Comparison of ENCODE assay signal across 17 cellular contexts in the genomic region with DNA sequence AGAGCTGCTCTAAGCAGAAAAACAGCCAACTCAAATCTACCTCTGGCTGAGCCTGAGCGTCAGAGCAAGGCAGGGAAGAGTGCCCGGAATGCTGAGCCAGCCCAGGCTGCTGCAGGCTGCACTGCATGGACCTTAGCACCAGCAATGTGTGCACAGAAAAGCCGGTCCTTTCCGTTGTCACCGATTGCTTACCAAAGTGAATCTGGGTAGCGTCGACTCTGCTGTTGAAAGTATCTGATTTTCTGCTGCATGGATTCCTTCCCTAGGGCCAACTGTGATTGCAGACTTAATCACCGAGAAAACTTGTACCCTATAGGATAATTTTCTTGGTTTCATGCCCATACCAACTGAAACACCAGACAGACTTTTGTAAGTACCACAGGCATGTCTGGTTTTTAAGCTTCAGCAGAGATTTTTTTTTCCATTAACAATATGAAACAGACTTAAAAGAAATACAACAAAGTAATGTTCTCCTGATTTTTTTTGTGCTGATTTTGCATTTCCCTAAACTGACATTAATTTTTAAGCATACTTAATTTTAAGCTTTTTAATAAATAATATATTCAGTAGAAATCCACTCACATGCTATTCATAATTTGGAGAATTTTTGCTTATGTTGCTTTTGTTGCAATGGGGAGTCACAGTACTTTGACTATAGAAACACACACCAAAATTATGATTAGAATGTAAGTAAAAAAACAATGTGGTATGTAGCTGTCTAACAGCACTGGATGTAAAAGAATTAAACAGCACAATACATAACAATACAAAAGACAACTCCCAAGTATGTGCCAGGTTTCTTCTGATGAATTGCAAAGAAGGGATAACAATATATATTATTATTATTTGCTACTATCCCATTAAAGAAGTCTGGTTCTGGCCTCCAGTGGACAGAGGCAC.
DNase-seq lines count a peak whose midpoint lies in the region; ATAC-seq and TF ChIP-seq lines count a peak whose summit lies in the region.
"Had no signal": no experiment of that assay in that cellular context is flagged by ENCODE, and none has a peak within 500 bp of the region (broad histone marks: within the 10 kb centered on the region; RNA-seq: fewer than 3 reads in every experiment).

No MANE protein-coding gene starts in this region.

- no peak for TF ChIP-seq CTCF in Panc1 (IDR thresholded peaks at IDR 0.05)
- TF ChIP-seq CTCF in epithelial cell of esophagus (IDR thresholded peaks at IDR 0.05; ENCODE audit: insufficient read depth, low read depth, low read length, missing control alignments), result no peak
- TF ChIP-seq CTCF in natural killer cell (IDR thresholded peaks at IDR 0.05), result no peak

- DNase-seq in AG08396 (ENCODE audit: low spot score), result peak; percentile 63
- no peak for DNase-seq in Panc1 (ENCODE audit: low read depth, low spot score)
- peak; percentile 11 for DNase-seq in epithelial cell of esophagus (ENCODE audit: low read depth)
- peak; percentile 55 for DNase-seq in myocyte (ENCODE audit: low read depth)
- no peak for DNase-seq in NOMO-1 treated with dmso at 0.1 percent for 144 hours (lab: John Stamatoyannopoulos, UW; ENCODE audit: unreplicated experiment)
- no peak for DNase-seq in NCI-H774 (lab: John Stamatoyannopoulos, UW)
- DNase-seq in natural killer cell, result no peak
- DNase-seq: activated CD4-positive, alpha-beta T cell treated with anti-CD3 and anti-CD28 coated beads for 36 hours; foreskin melanocyte; left colon; NCI-H187 treated with DMSO at 0.1 percent for 48 hours; NK-92 treated with Interleukin-12 subunit alpha and Interleukin-12 subunit beta, amount 100 ng/mL, for 24 hours; stimulated activated naive CD4-positive, alpha-beta T cell had no signal

- H3K27me3 Mint-ChIP-seq in natural killer cell (ENCODE audit: low read depth in 2 of 2), result peaks cover 13 to 15% of the 10 kb centered on the region in 2 donors

- peaks cover 0 to 8% of the 10 kb centered on the region in 2 donors for H3K9me3 Mint-ChIP-seq in natural killer cell
- H3K9me3 Mint-ChIP-seq: activated T-helper 2 cell treated with anti-CD3 and anti-CD28 coated beads, Interferon-gamma antibody, Interleukin-2, Interleukin-4, amounts not matched to agents 10 μg/mL and 5 μg/mL and 100 μg/mL, durations not matched to agents 14 hours and 24 hours and 36 hours had no signal

- no peaks in the 10 kb centered on the region for H3K36me3 ChIP-seq in Panc1 (ENCODE audit: control insufficient read depth, insufficient read depth, low read length)
- H3K36me3 ChIP-seq: BLaER1 treated with 17β-estradiol and CSF1 and Interleukin-3, amounts not matched to agents 10 nM and 100 nM; HAP-1 had no signal

- POLR2A ChIA-PET in Panc1 (lab: Charles Lee), result no interaction called here

- no peaks in the 10 kb centered on the region for H3K27me3 ChIP-seq in Panc1 (ENCODE audit: control insufficient read depth, insufficient read depth, low read length)
- H3K27me3 ChIP-seq: BLaER1 treated with 17β-estradiol and CSF1 and Interleukin-3, amounts not matched to agents 10 nM and 100 nM had no signal

- H3K4me3 ChIP-seq in Panc1 (ENCODE audit: low read depth in 2 of 2, low read length in 2 of 2) (no peak overlapping the region), epithelial cell of esophagus (ENCODE audit: low read length) (no peak overlapping the region)
- H3K4me3 ChIP-seq: BLaER1 treated with 17β-estradiol and CSF1 and Interleukin-3, amounts not matched to agents 10 nM and 100 nM; HAP-1 had no signal

- peaks cover 20% of the 10 kb centered on the region for H3K36me3 Mint-ChIP-seq in natural killer cell

- H3K9me3 ChIP-seq in Panc1 (ENCODE audit: control insufficient read depth, insufficient read depth, low read depth, low read length), result no peaks in the 10 kb centered on the region
- H3K9me3 ChIP-seq: HAP-1 had no signal

- no peak overlapping the region for H3K4me3 Mint-ChIP-seq in natural killer cell
- H3K4me3 Mint-ChIP-seq: activated CD4-positive, alpha-beta T cell treated with anti-CD3 and anti-CD28 coated beads for 36 hours had no signal

- no peak overlapping the region for H3K27ac Mint-ChIP-seq in natural killer cell
- H3K27ac Mint-ChIP-seq: activated CD4-positive, alpha-beta T cell treated with anti-CD3 and anti-CD28 coated beads for 36 hours; activated T-helper 2 cell treated with anti-CD3 and anti-CD28 coated beads, Interferon-gamma antibody, Interleukin-2, Interleukin-4, amounts not matched to agents 10 μg/mL and 5 μg/mL and 100 μg/mL, durations not matched to agents 14 hours and 24 hours and 36 hours had no signal

- CTCF ChIA-PET in Panc1 (lab: Charles Lee), result no interaction called here

- no TSS peak for BruUV-seq in Panc1 (replicated peaks; lab: Mats Ljungman, UMichigan)

- ATAC-seq in Panc1 (peak; percentile 84), GM21360 (IDR thresholded peaks at IDR 0.05; ENCODE audit: unreplicated experiment) (no peak), natural killer cell (no peak)
- ATAC-seq: activated CD4-positive, alpha-beta T cell treated with anti-CD3 and anti-CD28 coated beads for 36 hours; left colon had no signal

- H3K27ac ChIP-seq in Panc1 (ENCODE audit: low read length), result no peak overlapping the region
- H3K27ac ChIP-seq: BLaER1 treated with 17β-estradiol and CSF1 and Interleukin-3, amounts not matched to agents 10 nM and 100 nM had no signal

- in situ Hi-C loops in Panc1 (cut with HindIII; ENCODE audit: low pct_unique_long_range_greater_than_20kb, low sequenced_read_pairs), result no loop called here

- intact Hi-C loops in Panc1 (cut with micrococcal nuclease; ENCODE audit: unreplicated experiment), result no loop called here
- intact Hi-C loops in natural killer cell (cut with micrococcal nuclease), result no loop called here

- no peaks in the 10 kb centered on the region for H3K4me1 Mint-ChIP-seq in natural killer cell
- H3K4me1 Mint-ChIP-seq: activated CD4-positive, alpha-beta T cell treated with anti-CD3 and anti-CD28 coated beads for 36 hours had no signal

- no peaks in the 10 kb centered on the region for H3K4me1 ChIP-seq in Panc1 (ENCODE audit: control insufficient read depth, insufficient read depth, low read length)
- H3K4me1 ChIP-seq: HAP-1 had no signal

Comparison
In these comparisons a context has a peak if more than half of its experiments do, and no peak if none do; other contexts are left out.
1. DNase-seq: peak in AG08396 (single experiment), epithelial cell of esophagus (single experiment) and myocyte (single experiment); none in Panc1 (single experiment), NOMO-1 treated with dmso at 0.1 percent for 144 hours (single experiment), NCI-H774 (single experiment) and natural killer cell (single experiment).